In the genomic region with DNA sequence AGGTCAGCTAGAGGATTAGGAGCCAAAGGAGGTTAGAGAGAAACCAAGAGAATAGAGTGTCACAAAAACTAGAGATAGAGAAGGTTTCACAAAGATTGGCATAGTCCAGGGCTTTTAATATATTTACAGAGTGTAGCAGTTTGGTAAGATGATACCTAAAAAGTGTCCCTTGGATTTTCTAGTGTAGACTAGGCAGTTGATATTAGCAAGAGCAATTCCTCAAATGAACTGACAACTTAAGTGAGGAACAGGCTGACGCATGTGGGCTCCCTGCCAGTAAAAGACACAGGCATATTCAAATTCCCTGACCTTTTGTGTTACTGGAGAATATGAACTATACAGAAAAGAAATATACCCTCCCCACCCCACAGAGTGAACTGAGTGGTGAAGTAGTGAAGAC, we compare ENCODE assay signal across 13 cellular contexts.
DNase-seq lines count a peak whose midpoint lies in the region; ATAC-seq and TF ChIP-seq lines count a peak whose summit lies in the region.
"Had no signal": no experiment of that assay in that cellular context is flagged by ENCODE, and none has a peak within 500 bp of the region (broad histone marks: within the 10 kb centered on the region; RNA-seq: fewer than 3 reads in every experiment).

No MANE protein-coding gene starts in this region.

- peaks cover 26% of the 10 kb centered on the region for H3K36me3 ChIP-seq in RWPE2 (ENCODE audit: low read depth)

- peaks cover 4% of the 10 kb centered on the region for H3K4me1 ChIP-seq in RWPE2 (ENCODE audit: insufficient read depth, poor library complexity, severe bottlenecking)

- no peaks in the 10 kb centered on the region for H3K27me3 ChIP-seq in RWPE2 (ENCODE audit: insufficient read depth, poor library complexity, severe bottlenecking)
- H3K27me3 ChIP-seq: left lung had no signal

- CTCF ChIA-PET in GM10248 (lab: Yijun Ruan, JAX): interaction anchor here (1.0 to 2.5 kb wide), 3 partner anchors 10 to 31 kb away, joined by 3 to 11 read pairs (median 4); no protein-coding TSS in a partner anchor

- H3K9me3 ChIP-seq in RWPE2 (ENCODE audit: severe bottlenecking): no peaks in the 10 kb centered on the region
- H3K9me3 ChIP-seq: left lung had no signal

- POLR2A ChIA-PET in GM10248 (lab: Yijun Ruan, JAX): no interaction called here

- peak; percentile 55; the same call in 1 of the 3 replicates for ATAC-seq in RWPE2 (ENCODE audit: low read depth)
- ATAC-seq: left lung had no signal

- H3K4me3 ChIP-seq in RWPE2 (ENCODE audit: severe bottlenecking): no peak overlapping the region
- no peak overlapping the region for H3K4me3 ChIP-seq in foreskin fibroblast (ENCODE audit: low read depth in 1 of 2, low read length in 2 of 2)
- H3K4me3 ChIP-seq: left lung had no signal

- DNase-seq in NCI-H748 (lab: John Stamatoyannopoulos, UW; ENCODE audit: unreplicated experiment) (peak; percentile 35), NCI-H748 treated with DMSO at 0.1 percent for 48 hours (lab: John Stamatoyannopoulos, UW) (no peak), RWPE2 (ENCODE audit: low spot score) (no peak), foreskin fibroblast (peak; percentile 18 to 31), stromal cell of bone marrow (ENCODE audit: low read depth) (peak; percentile 22), hippocampal formation (lab: John Stamatoyannopoulos, UW) (no peak), islet precursor cell (no peak), GM10248 (ENCODE audit: extremely low spot score) (no peak)
- DNase-seq: activated effector memory CD4-positive, alpha-beta T cell treated with Interleukin-2 at 50 U/mL for 16 hours; left lung; NCI-H82; stimulated activated naive CD4-positive, alpha-beta T cell had no signal

- TF ChIP-seq CTCF in RWPE2 (IDR thresholded peaks at IDR 0.05; ENCODE audit: poor library complexity, severe bottlenecking): no peak
- TF ChIP-seq CTCF in foreskin fibroblast (IDR thresholded peaks at IDR 0.05; ENCODE audit: low read depth, low read length): no peak
- TF ChIP-seq CTCF in GM10248 (IDR thresholded peaks at IDR 0.05; ENCODE audit: control extremely low read depth, extremely low read depth, low read depth, missing control alignments): no peak

- no peak overlapping the region for H3K27ac ChIP-seq in RWPE2 (ENCODE audit: poor library complexity, severe bottlenecking)
- H3K27ac ChIP-seq: left lung, VCaP had no signal

Comparison
In these comparisons a context has a peak if more than half of its experiments do, and no peak if none do; other contexts are left out.
1. DNase-seq: peak in NCI-H748 (single experiment), foreskin fibroblast (2 of 2) and stromal cell of bone marrow (single experiment); none in NCI-H748 treated with DMSO at 0.1 percent for 48 hours (single experiment), RWPE2 (single experiment), hippocampal formation (0 of 2), islet precursor cell (single experiment) and GM10248 (single experiment).